Comparison of ENCODE assay signal across 9 cellular contexts in genomic region chr4:105191621-105192210, GRCh38. TPM values are rescaled to one million over a fixed set of nuclear protein-coding genes. Genes with fewer than 3 reads are reported as not detected.
DNase-seq lines count a peak whose midpoint lies in the region; ATAC-seq lines count a peak whose summit lies in the region.
"Had no signal": no experiment of that assay in that cellular context is flagged by ENCODE, and none has a peak within 500 bp of the region (broad histone marks: within the 10 kb centered on the region; RNA-seq: fewer than 3 reads in every experiment).

No MANE protein-coding gene starts in this region.

- ATAC-seq in HG02642 (IDR thresholded peaks at IDR 0.05; ENCODE audit: poor library complexity, unreplicated experiment) (peak; percentile 54), left ventricle myocardium superior (peak; percentile 70)

- DNase-seq in SKM-1 treated with dmso at 0.1 percent for 144 hours (lab: John Stamatoyannopoulos, UW; ENCODE audit: unreplicated experiment) (peak; percentile 35), SKM-1 (lab: John Stamatoyannopoulos, UW; ENCODE audit: unreplicated experiment) (no peak), NOMO-1 (lab: John Stamatoyannopoulos, UW; ENCODE audit: unreplicated experiment in 2 of 2) (peak; percentile 48 to 91), left ventricle myocardium superior (no peak), hepatic stellate cell (ENCODE audit: low spot score) (no peak), glomerular visceral epithelial cell (ENCODE audit: extremely low spot score) (no peak), retina (no peak)
- DNase-seq: T-cell had no signal

- intact Hi-C loops in left ventricle myocardium superior (cut with micrococcal nuclease), result no loop called here

RNA-seq across cellular contexts. Expression of gene TET2, which starts 45.0 kb away (rescaled TPM):
- total RNA-seq in left ventricle myocardium superior, result 15.4 TPM

Comparison
In these comparisons a context has a peak if more than half of its experiments do, and no peak if none do; other contexts are left out.
1. DNase-seq: peak in SKM-1 treated with dmso at 0.1 percent for 144 hours (single experiment) and NOMO-1 (2 of 2); none in SKM-1 (single experiment), left ventricle myocardium superior (single experiment), hepatic stellate cell (single experiment), glomerular visceral epithelial cell (single experiment) and retina (single experiment).